5 cellular contexts compared by ENCODE assay signal in genomic region chr13:51040431-51040830, GRCh38.
"Had no signal": no experiment of that assay in that cellular context is flagged by ENCODE, and none has a peak within 500 bp of the region (broad histone marks: within the 10 kb centered on the region; RNA-seq: fewer than 3 reads in every experiment).

No MANE protein-coding gene starts in this region.

- H3K36me3 Mint-ChIP-seq: IgD-negative memory B cell had no signal

- H3K4me1 Mint-ChIP-seq: GM23338, IgD-negative memory B cell had no signal

- DNase-seq: H9, HCEC 1CT, KBM-7 had no signal

- H3K27ac Mint-ChIP-seq: GM23338, H9, IgD-negative memory B cell had no signal

- H3K9me3 Mint-ChIP-seq: GM23338, H9, IgD-negative memory B cell had no signal

- H3K4me3 ChIP-seq: GM23338 had no signal

- H3K4me3 Mint-ChIP-seq: GM23338, H9 had no signal
